27 cellular contexts compared by ENCODE assay signal in genomic region chr3:134034005-134034785, GRCh38. TPM values are rescaled to one million over a fixed set of nuclear protein-coding genes. Genes with fewer than 3 reads are reported as not detected.
DNase-seq lines count a peak whose midpoint lies in the region; ATAC-seq and TF ChIP-seq lines count a peak whose summit lies in the region.
"Had no signal": no experiment of that assay in that cellular context is flagged by ENCODE, and none has a peak within 500 bp of the region (broad histone marks: within the 10 kb centered on the region; RNA-seq: fewer than 3 reads in every experiment).

No MANE protein-coding gene starts in this region.

- ATAC-seq in GM19463 (IDR thresholded peaks at IDR 0.05; ENCODE audit: unreplicated experiment) (no peak), HG02973 (IDR thresholded peaks at IDR 0.05; ENCODE audit: unreplicated experiment) (no peak)
- ATAC-seq: heart right ventricle; psoas muscle; stimulated activated naive CD8-positive, alpha-beta T cell treated with anti-CD3 and anti-CD28 coated beads, Interleukin-15, Interleukin-2, amounts not matched to agents 100 U/mL and 50 U/mL, for 24 hours had no signal

- peak; percentile 21 for DNase-seq in activated CD8-positive, alpha-beta memory T cell treated with anti-CD3 and anti-CD28 coated beads for 24 hours
- no peak for DNase-seq in activated CD8-positive, alpha-beta memory T cell treated with anti-CD3 and anti-CD28 coated beads, Interleukin-2, amount 50 U/mL, for 48 hours
- peak; percentile 35 for DNase-seq in HT1080 (ENCODE audit: low read depth)
- DNase-seq in epithelial cell of esophagus (ENCODE audit: low read depth) = peak; percentile 48
- DNase-seq in posterior vena cava (ENCODE audit: low spot score) = peak; percentile 22
- DNase-seq in NCI-H2196 (lab: John Stamatoyannopoulos, UW; ENCODE audit: unreplicated experiment) = no peak
- DNase-seq: activated CD4-positive, alpha-beta T cell treated with anti-CD3 and anti-CD28 coated beads, Interleukin-2, amount 10 ng/mL, durations not matched to agents 24 days and 14 days; activated naive CD4-positive, alpha-beta T cell treated with Interleukin-2 at 50 U/mL for 16 hours; DMS53; effector memory CD4-positive, alpha-beta T cell; erythroblast; foreskin fibroblast; heart right ventricle; kidney glomerular epithelial cell; NCI-H1092; NCI-H187 treated with DMSO at 0.1 percent for 48 hours; NCI-H2171 treated with DMSO at 0.1 percent for 48 hours; NCI-H524 treated with DMSO at 0.1 percent for 48 hours; NK-92 treated with Interleukin-12 subunit alpha and Interleukin-12 subunit beta, amount 100 ng/mL, for 24 hours; psoas muscle; SHP77; stimulated activated naive CD8-positive, alpha-beta T cell treated with anti-CD3 and anti-CD28 coated beads, Interleukin-15, Interleukin-2, amounts not matched to agents 100 U/mL and 50 U/mL, for 24 hours had no signal

- H3K4me3 ChIP-seq in epithelial cell of esophagus (ENCODE audit: low read length) = no peak overlapping the region
- H3K4me3 ChIP-seq: heart right ventricle, lung, psoas muscle, thoracic aorta had no signal

- TF ChIP-seq CTCF in epithelial cell of esophagus (IDR thresholded peaks at IDR 0.05; ENCODE audit: insufficient read depth, low read depth, low read length, missing control alignments) = no peak

- intact Hi-C loops in posterior vena cava (cut with DNase I) = no loop called here

RNA-seq across cellular contexts. Expression of gene SLCO2A1, which starts 4.5 kb away (rescaled TPM):
- total RNA-seq in HT1080 (2014; rRNA removed; shearing (Covaris generic)) = 0.02 TPM in 1 of 2 replicates, not detected in the other
- polyA plus RNA-seq in HT1080 (2015; cell fraction: cytosol; rRNA removed) = 0.12 and 0.23 TPM in 2 replicates
- 0.30 and 0.32 TPM in 2 replicates for polyA plus RNA-seq in HT1080 (2015; cell fraction: nucleus; rRNA removed)
- total RNA-seq in posterior vena cava = 100 to 1,000 TPM in 1 of 2 donors, 10 to 100 TPM in 1; 87.8 to 102 TPM
- total RNA-seq: activated CD4-positive, alpha-beta T cell treated with anti-CD3 and anti-CD28 coated beads, Interleukin-2, amount 10 ng/mL, durations not matched to agents 24 days and 14 days had no signal
- polyA plus RNA-seq: IgD-negative memory B cell had no signal

Comparison
In these comparisons a context has a peak if more than half of its experiments do, and no peak if none do; other contexts are left out.
1. DNase-seq: peak in activated CD8-positive, alpha-beta memory T cell treated with anti-CD3 and anti-CD28 coated beads for 24 hours (single experiment), HT1080 (single experiment), epithelial cell of esophagus (single experiment) and posterior vena cava (single experiment); none in activated CD8-positive, alpha-beta memory T cell treated with anti-CD3 and anti-CD28 coated beads, Interleukin-2, amount 50 U/mL, for 48 hours (single experiment) and NCI-H2196 (single experiment).
2. RNA of gene SLCO2A1, which starts 4.5 kb away (total RNA-seq): 87.8 to 102 TPM in posterior vena cava; 0.02 TPM in HT1080; every median in the first group is over 10 times any median in the second.